ENCODE assay signal across 1 cellular context in genomic region chr22:21044931-21045584, GRCh38.
A peak's percentile ranks its signal among the peaks of the same experiment; 100 is the strongest.
TF ChIP-seq lines count a peak whose summit lies in the region.

No MANE protein-coding gene starts in this region.

TF ChIP-seq in SK-N-SH, 30 proteins besides CTCF, POLR2A, EP300 and RAD21 (continued from another document):
- no peak for TF ChIP-seq POLR2AphosphoS5 (IDR thresholded peaks at IDR 0.05; ENCODE audit: low read depth, low read length)
- no peak for TF ChIP-seq SMC3 (IDR thresholded peaks at IDR 0.05; ENCODE audit: low read depth, low read length)
- TF ChIP-seq MEF2A (IDR thresholded peaks at IDR 0.05; ENCODE audit: borderline replicate concordance, low read depth) = no peak
- TF ChIP-seq GABPA (IDR thresholded peaks at IDR 0.05; ENCODE audit: low read depth) = no peak
- no peak for TF ChIP-seq TAF1 (IDR thresholded peaks at IDR 0.05; ENCODE audit: borderline replicate concordance, low read depth, low read length)
- peak; percentile 27; the same call in 1 of the 2 replicates for TF ChIP-seq NFIC (IDR thresholded peaks at IDR 0.05; ENCODE audit: borderline replicate concordance)
- no peak for TF ChIP-seq SIN3A (IDR thresholded peaks at IDR 0.05; ENCODE audit: borderline replicate concordance, low read depth, low read length)
- no peak for TF ChIP-seq IRF3 (IDR thresholded peaks at IDR 0.05; ENCODE audit: low read depth, low read length)
- no peak for TF ChIP-seq RXRA (IDR thresholded peaks at IDR 0.05; ENCODE audit: borderline replicate concordance, low read depth)
- no peak for TF ChIP-seq CHD2 (IDR thresholded peaks at IDR 0.05; ENCODE audit: low read length, partially characterized antibody)
- peak; percentile 53 for TF ChIP-seq FOSL2 (IDR thresholded peaks at IDR 0.05; ENCODE audit: borderline replicate concordance, low read depth)
- no peak for TF ChIP-seq FOXJ3 (CRISPR knock-in tag; IDR thresholded peaks at IDR 0.05)
- TF ChIP-seq REST (IDR thresholded peaks at IDR 0.05; ENCODE audit: low read depth, low read length) = no peak
- TF ChIP-seq TCF12 (IDR thresholded peaks at IDR 0.05) = peak; percentile 57
- no peak for TF ChIP-seq USF2 (IDR thresholded peaks at IDR 0.05; ENCODE audit: borderline replicate concordance, low read depth, low read length)
- TF ChIP-seq RCOR1 (IDR thresholded peaks at IDR 0.05; ENCODE audit: low read length) = no peak
- no peak for TF ChIP-seq GATA2 (CRISPR knock-in tag; IDR thresholded peaks at IDR 0.05)
- no peak for TF ChIP-seq EZH2phosphoT487 (IDR thresholded peaks at IDR 0.05; ENCODE audit: borderline replicate concordance, low read depth)
